ENCODE assay signal across 1 cellular context in genomic region chr12:123365141-123365917, GRCh38.
A peak's percentile ranks its signal among the peaks of the same experiment; 100 is the strongest.
TF ChIP-seq lines count a peak whose summit lies in the region.

No MANE protein-coding gene starts in this region.

TF ChIP-seq in K562, 482 proteins besides CTCF, POLR2A, EP300 and RAD21 (continued from another document and continues in another):
- TF ChIP-seq ATF4 (CRISPR knock-in tag; IDR thresholded peaks at IDR 0.05) = no peak
- TF ChIP-seq MCM5 (IDR thresholded peaks at IDR 0.05; ENCODE audit: low read depth) = no peak
- no peak for TF ChIP-seq ZNF511 (CRISPR knock-in tag; IDR thresholded peaks at IDR 0.05)
- TF ChIP-seq POLR3G (IDR thresholded peaks at IDR 0.05; ENCODE audit: extremely low read depth, insufficient read length, insufficient replicate concordance) = no peak
- peak; percentile 31 for TF ChIP-seq ARHGAP35 (IDR thresholded peaks at IDR 0.05; ENCODE audit: partially characterized antibody)
- 0 out of 2 replicates have a peak, but pooled peaks have one; percentile 14 for TF ChIP-seq ETV1 (tag; conservative IDR thresholded peaks at IDR 0.05; ENCODE audit: low read depth)
- TF ChIP-seq MXI1 (IDR thresholded peaks at IDR 0.05; ENCODE audit: low read depth, low read length) = peak; percentile 47; the same call in 1 of the 2 replicates
- no peak for TF ChIP-seq HOXB6 (CRISPR knock-in tag; IDR thresholded peaks at IDR 0.05; ENCODE audit: borderline replicate concordance)
- TF ChIP-seq ZNF24 (IDR thresholded peaks at IDR 0.05) = no peak
- TF ChIP-seq MEF2A (IDR thresholded peaks at IDR 0.05; ENCODE audit: control insufficient read depth, low read depth, low read length) = peak; percentile 88
- TF ChIP-seq TAF1 (IDR thresholded peaks at IDR 0.05; ENCODE audit: control insufficient read depth, extremely low read depth, insufficient read depth, low read length, severe bottlenecking) = peak; percentile 62
- TF ChIP-seq HDAC2 (IDR thresholded peaks at IDR 0.05) = peak; percentile 82
- TF ChIP-seq CTBP1 (IDR thresholded peaks at IDR 0.05; ENCODE audit: borderline replicate concordance) = peak; percentile 59; the same call in 1 of the 2 replicates
- no peak for TF ChIP-seq FOXA3 (CRISPR knock-in tag; conservative IDR thresholded peaks at IDR 0.05 in 1 of 2, IDR thresholded peaks at IDR 0.05 in 1 of 2)
- TF ChIP-seq MITF (IDR thresholded peaks at IDR 0.05) = peak; percentile 79
- no peak for TF ChIP-seq ATF1 (CRISPR knock-in tag; IDR thresholded peaks at IDR 0.05)
- TF ChIP-seq ATF1 (tag; IDR thresholded peaks at IDR 0.05) = peak; percentile 77
- no peak for TF ChIP-seq RBBP5 (IDR thresholded peaks at IDR 0.05; ENCODE audit: borderline replicate concordance, insufficient read depth, low read length, poor library complexity, severe bottlenecking)
- TF ChIP-seq XRCC3 (IDR thresholded peaks at IDR 0.05) = no peak
- TF ChIP-seq ZBTB34 (CRISPR knock-in tag; IDR thresholded peaks at IDR 0.05) = no peak
- peak; percentile 89 for TF ChIP-seq CBFB (CRISPR knock-in tag; IDR thresholded peaks at IDR 0.05)
- peak; percentile 35; the same call in 1 of the 2 replicates for TF ChIP-seq FOSL1 (tag; conservative IDR thresholded peaks at IDR 0.05)
- no peak for TF ChIP-seq ZSCAN29 (IDR thresholded peaks at IDR 0.05)
- TF ChIP-seq PHF20 (IDR thresholded peaks at IDR 0.05; ENCODE audit: partially characterized antibody) = peak; percentile 32
- TF ChIP-seq CHD2 (IDR thresholded peaks at IDR 0.05; ENCODE audit: low read depth, low read length) = peak; percentile 94
- TF ChIP-seq NFE2 (IDR thresholded peaks at IDR 0.05; ENCODE audit: low read depth) = peak; percentile 65; the same call in 1 of the 2 replicates
- no peak for TF ChIP-seq MTF1 (CRISPR knock-in tag; IDR thresholded peaks at IDR 0.05; ENCODE audit: borderline replicate concordance)
- no peak for TF ChIP-seq ZNF41 (CRISPR knock-in tag; conservative IDR thresholded peaks at IDR 0.05)
- TF ChIP-seq ZNF121 (CRISPR knock-in tag; conservative IDR thresholded peaks at IDR 0.05) = no peak
- no peak for TF ChIP-seq SRSF9 (IDR thresholded peaks at IDR 0.05; ENCODE audit: borderline replicate concordance, low read depth, low read length)
- TF ChIP-seq RHOXF2B (CRISPR knock-in tag; conservative IDR thresholded peaks at IDR 0.05) = no peak
- TF ChIP-seq MBD1 (CRISPR knock-in tag; IDR thresholded peaks at IDR 0.05) = no peak
- TF ChIP-seq KLF13 (tag; IDR thresholded peaks at IDR 0.05; ENCODE audit: borderline replicate concordance, low read depth) = no peak
- peak; percentile 91 for TF ChIP-seq L3MBTL2 (IDR thresholded peaks at IDR 0.05)
- TF ChIP-seq GTF2F1 (IDR thresholded peaks at IDR 0.05; ENCODE audit: low read depth, low read length) = no peak
- TF ChIP-seq TFAP4 (CRISPR knock-in tag; IDR thresholded peaks at IDR 0.05; ENCODE audit: borderline replicate concordance) = peak; percentile 66; the same call in 1 of the 2 replicates
- TF ChIP-seq ZNF707 (CRISPR knock-in tag; conservative IDR thresholded peaks at IDR 0.05) = no peak
- TF ChIP-seq ZNF583 (CRISPR knock-in tag; IDR thresholded peaks at IDR 0.05) = no peak
- no peak for TF ChIP-seq NFATC3 (IDR thresholded peaks at IDR 0.05)
- TF ChIP-seq FIP1L1 (IDR thresholded peaks at IDR 0.05; ENCODE audit: low read depth, low read length, poor library complexity, severe bottlenecking) = no peak
- peak; percentile 77; the same call in 1 of the 2 replicates for TF ChIP-seq FOXJ3 (CRISPR knock-in tag; IDR thresholded peaks at IDR 0.05)
- no peak for TF ChIP-seq ZNF717 (CRISPR knock-in tag; IDR thresholded peaks at IDR 0.05)
- TF ChIP-seq BRF2 (IDR thresholded peaks at IDR 0.05; ENCODE audit: borderline replicate concordance, insufficient read depth, insufficient read length) = no peak
- no peak for TF ChIP-seq TCF15 (CRISPR knock-in tag; IDR thresholded peaks at IDR 0.05)
- TF ChIP-seq ZMIZ1 (IDR thresholded peaks at IDR 0.05; ENCODE audit: low read depth in 2 of 2, low read length in 2 of 2) = no peak; a peak in 1 of 4 replicates
- TF ChIP-seq ZNF395 (CRISPR knock-in tag; IDR thresholded peaks at IDR 0.05) = peak; percentile 77
- no peak; the same call in 1 of the 2 replicates for TF ChIP-seq ZNF75A (CRISPR knock-in tag; IDR thresholded peaks at IDR 0.05)
- TF ChIP-seq TCF7L2 (IDR thresholded peaks at IDR 0.05; ENCODE audit: low read depth, low read length) = no peak
- TF ChIP-seq NBN (IDR thresholded peaks at IDR 0.05; ENCODE audit: low read depth) = peak; percentile 83
- TF ChIP-seq FOXK2 (conservative IDR thresholded peaks at IDR 0.05 in 1 of 2, IDR thresholded peaks at IDR 0.05 in 1 of 2; ENCODE audit: low read depth in 2 of 2) = peak; percentile 74 to 77; a peak in 3 of 4 replicates
- no peak for TF ChIP-seq PHB (CRISPR knock-in tag; IDR thresholded peaks at IDR 0.05)
- peak; percentile 84 for TF ChIP-seq SUPT5H (IDR thresholded peaks at IDR 0.05)
- no peak for TF ChIP-seq EZH2 (IDR thresholded peaks at IDR 0.05; ENCODE audit: borderline replicate concordance, low read depth, low read length)
- no peak for TF ChIP-seq TSHZ1 (CRISPR knock-in tag; IDR thresholded peaks at IDR 0.05)
